Comparison of ENCODE assay signal across 1 cellular context in the genomic region with DNA sequence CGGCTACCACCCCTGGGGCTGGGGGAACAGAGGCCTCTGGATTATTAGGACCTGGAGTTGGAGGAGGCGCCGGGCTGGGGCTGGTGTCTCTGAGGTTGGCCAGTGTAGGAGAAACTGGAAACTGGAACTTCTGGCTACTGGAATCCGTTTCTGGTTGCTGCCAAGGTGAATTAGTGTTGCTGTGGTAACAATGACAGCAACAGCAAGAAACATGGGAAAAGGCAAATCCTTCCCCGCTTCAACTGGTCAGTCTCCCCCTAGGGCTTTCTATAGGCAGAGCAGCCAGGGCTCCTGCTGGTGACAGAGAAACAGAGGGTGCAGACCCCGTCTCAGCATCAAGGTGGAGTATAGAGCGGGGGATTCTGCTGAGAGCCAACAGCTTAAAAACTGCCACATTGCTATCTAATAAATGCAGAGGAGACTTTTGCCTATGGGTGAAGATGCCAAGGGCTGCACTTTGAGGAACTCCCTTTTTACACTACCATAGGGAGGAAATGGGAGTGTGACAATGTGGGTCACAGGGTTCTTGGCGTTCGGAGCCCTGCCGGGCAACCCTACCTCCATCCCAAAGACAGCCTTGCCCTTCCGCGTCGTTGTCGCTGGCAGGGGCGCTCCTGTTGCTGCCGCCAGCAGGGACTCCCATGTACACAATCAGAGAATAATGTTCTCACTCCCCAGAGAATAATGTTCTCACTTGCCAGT.
A peak's percentile ranks its signal among the peaks of the same experiment; 100 is the strongest.
TF ChIP-seq lines count a peak whose summit lies in the region.

No MANE protein-coding gene starts in this region.

TF ChIP-seq in H1, 55 proteins besides CTCF, POLR2A, EP300 and RAD21 (continued from another document):
- TF ChIP-seq, protein P1, sequence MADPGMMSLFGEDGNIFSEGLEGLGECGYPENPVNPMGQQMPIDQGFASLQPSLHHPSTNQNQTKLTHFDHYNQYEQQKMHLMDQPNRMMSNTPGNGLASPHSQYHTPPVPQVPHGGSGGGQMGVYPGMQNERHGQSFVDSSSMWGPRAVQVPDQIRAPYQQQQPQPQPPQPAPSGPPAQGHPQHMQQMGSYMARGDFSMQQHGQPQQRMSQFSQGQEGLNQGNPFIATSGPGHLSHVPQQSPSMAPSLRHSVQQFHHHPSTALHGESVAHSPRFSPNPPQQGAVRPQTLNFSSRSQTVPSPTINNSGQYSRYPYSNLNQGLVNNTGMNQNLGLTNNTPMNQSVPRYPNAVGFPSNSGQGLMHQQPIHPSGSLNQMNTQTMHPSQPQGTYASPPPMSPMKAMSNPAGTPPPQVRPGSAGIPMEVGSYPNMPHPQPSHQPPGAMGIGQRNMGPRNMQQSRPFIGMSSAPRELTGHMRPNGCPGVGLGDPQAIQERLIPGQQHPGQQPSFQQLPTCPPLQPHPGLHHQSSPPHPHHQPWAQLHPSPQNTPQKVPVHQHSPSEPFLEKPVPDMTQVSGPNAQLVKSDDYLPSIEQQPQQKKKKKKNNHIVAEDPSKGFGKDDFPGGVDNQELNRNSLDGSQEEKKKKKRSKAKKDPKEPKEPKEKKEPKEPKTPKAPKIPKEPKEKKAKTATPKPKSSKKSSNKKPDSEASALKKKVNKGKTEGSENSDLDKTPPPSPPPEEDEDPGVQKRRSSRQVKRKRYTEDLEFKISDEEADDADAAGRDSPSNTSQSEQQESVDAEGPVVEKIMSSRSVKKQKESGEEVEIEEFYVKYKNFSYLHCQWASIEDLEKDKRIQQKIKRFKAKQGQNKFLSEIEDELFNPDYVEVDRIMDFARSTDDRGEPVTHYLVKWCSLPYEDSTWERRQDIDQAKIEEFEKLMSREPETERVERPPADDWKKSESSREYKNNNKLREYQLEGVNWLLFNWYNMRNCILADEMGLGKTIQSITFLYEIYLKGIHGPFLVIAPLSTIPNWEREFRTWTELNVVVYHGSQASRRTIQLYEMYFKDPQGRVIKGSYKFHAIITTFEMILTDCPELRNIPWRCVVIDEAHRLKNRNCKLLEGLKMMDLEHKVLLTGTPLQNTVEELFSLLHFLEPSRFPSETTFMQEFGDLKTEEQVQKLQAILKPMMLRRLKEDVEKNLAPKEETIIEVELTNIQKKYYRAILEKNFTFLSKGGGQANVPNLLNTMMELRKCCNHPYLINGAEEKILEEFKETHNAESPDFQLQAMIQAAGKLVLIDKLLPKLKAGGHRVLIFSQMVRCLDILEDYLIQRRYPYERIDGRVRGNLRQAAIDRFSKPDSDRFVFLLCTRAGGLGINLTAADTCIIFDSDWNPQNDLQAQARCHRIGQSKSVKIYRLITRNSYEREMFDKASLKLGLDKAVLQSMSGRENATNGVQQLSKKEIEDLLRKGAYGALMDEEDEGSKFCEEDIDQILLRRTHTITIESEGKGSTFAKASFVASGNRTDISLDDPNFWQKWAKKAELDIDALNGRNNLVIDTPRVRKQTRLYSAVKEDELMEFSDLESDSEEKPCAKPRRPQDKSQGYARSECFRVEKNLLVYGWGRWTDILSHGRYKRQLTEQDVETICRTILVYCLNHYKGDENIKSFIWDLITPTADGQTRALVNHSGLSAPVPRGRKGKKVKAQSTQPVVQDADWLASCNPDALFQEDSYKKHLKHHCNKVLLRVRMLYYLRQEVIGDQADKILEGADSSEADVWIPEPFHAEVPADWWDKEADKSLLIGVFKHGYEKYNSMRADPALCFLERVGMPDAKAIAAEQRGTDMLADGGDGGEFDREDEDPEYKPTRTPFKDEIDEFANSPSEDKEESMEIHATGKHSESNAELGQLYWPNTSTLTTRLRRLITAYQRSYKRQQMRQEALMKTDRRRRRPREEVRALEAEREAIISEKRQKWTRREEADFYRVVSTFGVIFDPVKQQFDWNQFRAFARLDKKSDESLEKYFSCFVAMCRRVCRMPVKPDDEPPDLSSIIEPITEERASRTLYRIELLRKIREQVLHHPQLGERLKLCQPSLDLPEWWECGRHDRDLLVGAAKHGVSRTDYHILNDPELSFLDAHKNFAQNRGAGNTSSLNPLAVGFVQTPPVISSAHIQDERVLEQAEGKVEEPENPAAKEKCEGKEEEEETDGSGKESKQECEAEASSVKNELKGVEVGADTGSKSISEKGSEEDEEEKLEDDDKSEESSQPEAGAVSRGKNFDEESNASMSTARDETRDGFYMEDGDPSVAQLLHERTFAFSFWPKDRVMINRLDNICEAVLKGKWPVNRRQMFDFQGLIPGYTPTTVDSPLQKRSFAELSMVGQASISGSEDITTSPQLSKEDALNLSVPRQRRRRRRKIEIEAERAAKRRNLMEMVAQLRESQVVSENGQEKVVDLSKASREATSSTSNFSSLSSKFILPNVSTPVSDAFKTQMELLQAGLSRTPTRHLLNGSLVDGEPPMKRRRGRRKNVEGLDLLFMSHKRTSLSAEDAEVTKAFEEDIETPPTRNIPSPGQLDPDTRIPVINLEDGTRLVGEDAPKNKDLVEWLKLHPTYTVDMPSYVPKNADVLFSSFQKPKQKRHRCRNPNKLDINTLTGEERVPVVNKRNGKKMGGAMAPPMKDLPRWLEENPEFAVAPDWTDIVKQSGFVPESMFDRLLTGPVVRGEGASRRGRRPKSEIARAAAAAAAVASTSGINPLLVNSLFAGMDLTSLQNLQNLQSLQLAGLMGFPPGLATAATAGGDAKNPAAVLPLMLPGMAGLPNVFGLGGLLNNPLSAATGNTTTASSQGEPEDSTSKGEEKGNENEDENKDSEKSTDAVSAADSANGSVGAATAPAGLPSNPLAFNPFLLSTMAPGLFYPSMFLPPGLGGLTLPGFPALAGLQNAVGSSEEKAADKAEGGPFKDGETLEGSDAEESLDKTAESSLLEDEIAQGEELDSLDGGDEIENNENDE (IDR thresholded peaks at IDR 0.05; ENCODE audit: insufficient replicate concordance, low read length), result no peak
- TF ChIP-seq FOSL1 (IDR thresholded peaks at IDR 0.05; ENCODE audit: insufficient read depth, low read depth, low read length) (no peak), JUND (IDR thresholded peaks at IDR 0.05; ENCODE audit: low read length) (no peak), RNF2 (IDR thresholded peaks at IDR 0.05; ENCODE audit: borderline replicate concordance, low read depth, low read length, missing control alignments, poor library complexity, severe bottlenecking) (no peak), SIX5 (IDR thresholded peaks at IDR 0.05; ENCODE audit: low read depth, low read length) (no peak), KDM5A (IDR thresholded peaks at IDR 0.05; ENCODE audit: low read length) (no peak), RBBP5 (IDR thresholded peaks at IDR 0.05; ENCODE audit: borderline replicate concordance, low read depth, low read length) (no peak), HDAC6 (IDR thresholded peaks at IDR 0.05; ENCODE audit: low read depth, low read length) (no peak), CREB1 (IDR thresholded peaks at IDR 0.05) (no peak), POU5F1 (IDR thresholded peaks at IDR 0.05; ENCODE audit: low read depth, low read length) (no peak), SRF (IDR thresholded peaks at IDR 0.05; ENCODE audit: low read depth, low read length) (no peak), KDM4A (IDR thresholded peaks at IDR 0.05; ENCODE audit: low read depth, low read length, severe bottlenecking) (no peak), EZH2 (IDR thresholded peaks at IDR 0.05; ENCODE audit: low read depth, low read length, severe bottlenecking) (no peak), SAP30 (IDR thresholded peaks at IDR 0.05; ENCODE audit: insufficient read depth, insufficient replicate concordance, low read length) (no peak), NANOG (IDR thresholded peaks at IDR 0.05; ENCODE audit: insufficient read depth, low read depth, low read length, poor library complexity, severe bottlenecking) (no peak), SP1 (IDR thresholded peaks at IDR 0.05; ENCODE audit: low read depth, low read length) (peak; percentile 44; the same call in 1 of the 2 replicates)
